In the genomic region with DNA sequence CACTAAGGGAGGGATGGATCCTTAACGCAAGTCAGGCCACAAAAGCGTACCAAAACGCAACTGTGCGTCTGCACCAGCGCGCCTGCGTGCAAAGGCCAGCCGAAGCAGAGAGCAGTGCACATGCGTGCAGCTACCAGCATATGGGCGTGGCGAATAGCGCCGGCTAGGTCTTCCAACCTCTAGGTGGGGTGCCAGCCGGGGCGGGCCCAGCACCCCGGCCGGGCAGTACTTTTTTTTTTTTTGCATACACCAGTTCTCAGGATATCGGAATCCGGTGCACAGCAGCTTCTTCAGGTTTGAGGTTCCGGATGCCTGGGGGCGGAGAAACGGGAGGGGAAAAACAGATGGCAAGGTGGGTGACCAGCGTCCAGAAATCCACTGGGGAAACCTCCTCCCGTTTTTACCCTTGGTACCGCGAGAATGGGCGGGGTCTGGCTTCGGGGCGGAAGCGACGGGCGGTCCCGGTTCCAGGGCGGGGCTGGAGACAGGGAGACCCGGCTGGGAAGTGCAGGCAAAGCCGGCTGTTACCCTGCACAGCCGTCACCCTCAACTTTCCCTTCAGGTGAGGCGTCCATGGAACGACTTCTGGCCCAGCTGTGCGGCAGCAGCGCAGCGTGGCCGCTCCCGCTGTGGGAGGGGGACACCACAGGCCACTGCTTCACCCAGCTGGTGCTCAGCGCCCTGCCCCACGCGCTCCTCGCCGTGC, we compare ENCODE assay signal across 1 cellular context.
A peak's percentile ranks its signal among the peaks of the same experiment; 100 is the strongest.
TF ChIP-seq lines count a peak whose summit lies in the region.

A gene with protein sequence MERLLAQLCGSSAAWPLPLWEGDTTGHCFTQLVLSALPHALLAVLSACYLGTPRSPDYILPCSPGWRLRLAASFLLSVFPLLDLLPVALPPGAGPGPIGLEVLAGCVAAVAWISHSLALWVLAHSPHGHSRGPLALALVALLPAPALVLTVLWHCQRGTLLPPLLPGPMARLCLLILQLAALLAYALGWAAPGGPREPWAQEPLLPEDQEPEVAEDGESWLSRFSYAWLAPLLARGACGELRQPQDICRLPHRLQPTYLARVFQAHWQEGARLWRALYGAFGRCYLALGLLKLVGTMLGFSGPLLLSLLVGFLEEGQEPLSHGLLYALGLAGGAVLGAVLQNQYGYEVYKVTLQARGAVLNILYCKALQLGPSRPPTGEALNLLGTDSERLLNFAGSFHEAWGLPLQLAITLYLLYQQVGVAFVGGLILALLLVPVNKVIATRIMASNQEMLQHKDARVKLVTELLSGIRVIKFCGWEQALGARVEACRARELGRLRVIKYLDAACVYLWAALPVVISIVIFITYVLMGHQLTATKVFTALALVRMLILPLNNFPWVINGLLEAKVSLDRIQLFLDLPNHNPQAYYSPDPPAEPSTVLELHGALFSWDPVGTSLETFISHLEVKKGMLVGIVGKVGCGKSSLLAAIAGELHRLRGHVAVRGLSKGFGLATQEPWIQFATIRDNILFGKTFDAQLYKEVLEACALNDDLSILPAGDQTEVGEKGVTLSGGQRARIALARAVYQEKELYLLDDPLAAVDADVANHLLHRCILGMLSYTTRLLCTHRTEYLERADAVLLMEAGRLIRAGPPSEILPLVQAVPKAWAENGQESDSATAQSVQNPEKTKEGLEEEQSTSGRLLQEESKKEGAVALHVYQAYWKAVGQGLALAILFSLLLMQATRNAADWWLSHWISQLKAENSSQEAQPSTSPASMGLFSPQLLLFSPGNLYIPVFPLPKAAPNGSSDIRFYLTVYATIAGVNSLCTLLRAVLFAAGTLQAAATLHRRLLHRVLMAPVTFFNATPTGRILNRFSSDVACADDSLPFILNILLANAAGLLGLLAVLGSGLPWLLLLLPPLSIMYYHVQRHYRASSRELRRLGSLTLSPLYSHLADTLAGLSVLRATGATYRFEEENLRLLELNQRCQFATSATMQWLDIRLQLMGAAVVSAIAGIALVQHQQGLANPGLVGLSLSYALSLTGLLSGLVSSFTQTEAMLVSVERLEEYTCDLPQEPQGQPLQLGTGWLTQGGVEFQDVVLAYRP (N-terminal part only) (plus strand): TSS at position 136 of the 706 bp plus-strand sequence. CDS start 438 bp downstream, at position 574.

TF ChIP-seq in HEK293, 187 proteins besides CTCF, POLR2A, EP300 and RAD21 (continued from another document and continues in another):
- TF ChIP-seq ZNF140 (tag by site-specific recombination; IDR thresholded peaks at IDR 0.05) (no peak), KLF16 (tag by site-specific recombination; IDR thresholded peaks at IDR 0.05) (peak; percentile 59; the same call in 1 of the 2 replicates), GLIS2 (tag by site-specific recombination; IDR thresholded peaks at IDR 0.05) (peak; percentile 87), FEZF1 (tag by site-specific recombination; IDR thresholded peaks at IDR 0.05) (no peak), ZNF211 (tag by site-specific recombination; IDR thresholded peaks at IDR 0.05; ENCODE audit: low read depth) (no peak), ZNF76 (tag by site-specific recombination; IDR thresholded peaks at IDR 0.05; ENCODE audit: borderline replicate concordance, low read depth) (peak; percentile 54; the same call in 1 of the 2 replicates), ZFP69B (tag by site-specific recombination; IDR thresholded peaks at IDR 0.05) (peak; percentile 88), INSM2 (tag by site-specific recombination; IDR thresholded peaks at IDR 0.05) (no peak), ZNF549 (tag by site-specific recombination; IDR thresholded peaks at IDR 0.05) (no peak), TSHZ1 (tag by site-specific recombination; IDR thresholded peaks at IDR 0.05; ENCODE audit: borderline replicate concordance) (no peak), IKZF3 (tag by site-specific recombination; IDR thresholded peaks at IDR 0.05) (peak; percentile 78), ZNF785 (tag by site-specific recombination; IDR thresholded peaks at IDR 0.05) (no peak), ZNF2 (tag by site-specific recombination; IDR thresholded peaks at IDR 0.05) (no peak; the same call in 1 of the 2 replicates), GLI4 (tag by site-specific recombination; IDR thresholded peaks at IDR 0.05) (no peak), SALL2 (tag by site-specific recombination; IDR thresholded peaks at IDR 0.05; ENCODE audit: borderline replicate concordance) (no peak), ZNF747 (tag by site-specific recombination; IDR thresholded peaks at IDR 0.05) (no peak), ZNF302 (tag by site-specific recombination; IDR thresholded peaks at IDR 0.05; ENCODE audit: low read depth) (no peak), ZNF654 (tag by site-specific recombination; IDR thresholded peaks at IDR 0.05; ENCODE audit: low read depth) (no peak), ZNF350 (tag by site-specific recombination; IDR thresholded peaks at IDR 0.05) (no peak), ZNF626 (tag by site-specific recombination; IDR thresholded peaks at IDR 0.05) (no peak), ZNF514 (tag by site-specific recombination; IDR thresholded peaks at IDR 0.05) (no peak), ZNF416 (tag by site-specific recombination; IDR thresholded peaks at IDR 0.05) (no peak), ZSCAN5A (tag by site-specific recombination; IDR thresholded peaks at IDR 0.05) (0 out of 2 replicates have a peak, but pooled peaks have one; percentile 47), BCL11B (tag by site-specific recombination; IDR thresholded peaks at IDR 0.05; ENCODE audit: low read depth) (no peak), ZNF426 (tag by site-specific recombination; IDR thresholded peaks at IDR 0.05) (no peak), ZNF548 (tag by site-specific recombination; IDR thresholded peaks at IDR 0.05) (no peak), ZNF501 (tag by site-specific recombination; IDR thresholded peaks at IDR 0.05) (peak; percentile 67; the same call in 1 of the 2 replicates), ZNF510 (tag by site-specific recombination; IDR thresholded peaks at IDR 0.05; ENCODE audit: insufficient replicate concordance) (no peak), ZNF37A (tag by site-specific recombination; IDR thresholded peaks at IDR 0.05) (no peak), REST (tag by site-specific recombination; IDR thresholded peaks at IDR 0.05) (no peak; the same call in 1 of the 2 replicates), ZSCAN30 (tag by site-specific recombination; IDR thresholded peaks at IDR 0.05) (peak; percentile 63)
- TF ChIP-seq, protein P1, sequence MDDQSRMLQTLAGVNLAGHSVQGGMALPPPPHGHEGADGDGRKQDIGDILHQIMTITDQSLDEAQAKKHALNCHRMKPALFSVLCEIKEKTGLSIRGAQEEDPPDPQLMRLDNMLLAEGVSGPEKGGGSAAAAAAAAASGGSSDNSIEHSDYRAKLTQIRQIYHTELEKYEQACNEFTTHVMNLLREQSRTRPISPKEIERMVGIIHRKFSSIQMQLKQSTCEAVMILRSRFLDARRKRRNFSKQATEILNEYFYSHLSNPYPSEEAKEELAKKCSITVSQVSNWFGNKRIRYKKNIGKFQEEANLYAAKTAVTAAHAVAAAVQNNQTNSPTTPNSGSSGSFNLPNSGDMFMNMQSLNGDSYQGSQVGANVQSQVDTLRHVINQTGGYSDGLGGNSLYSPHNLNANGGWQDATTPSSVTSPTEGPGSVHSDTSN (CRISPR knock-in tag; IDR thresholded peaks at IDR 0.05), result peak; percentile 59; the same call in 1 of the 2 replicates
- TF ChIP-seq, protein P2, sequence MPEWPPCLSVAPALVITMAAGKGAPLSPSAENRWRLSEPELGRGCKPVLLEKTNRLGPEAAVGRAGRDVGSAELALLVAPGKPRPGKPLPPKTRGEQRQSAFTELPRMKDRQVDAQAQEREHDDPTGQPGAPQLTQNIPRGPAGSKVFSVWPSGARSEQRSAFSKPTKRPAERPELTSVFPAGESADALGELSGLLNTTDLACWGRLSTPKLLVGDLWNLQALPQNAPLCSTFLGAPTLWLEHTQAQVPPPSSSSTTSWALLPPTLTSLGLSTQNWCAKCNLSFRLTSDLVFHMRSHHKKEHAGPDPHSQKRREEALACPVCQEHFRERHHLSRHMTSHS (tag by site-specific recombination; IDR thresholded peaks at IDR 0.05), result no peak
- TF ChIP-seq, protein P3, sequence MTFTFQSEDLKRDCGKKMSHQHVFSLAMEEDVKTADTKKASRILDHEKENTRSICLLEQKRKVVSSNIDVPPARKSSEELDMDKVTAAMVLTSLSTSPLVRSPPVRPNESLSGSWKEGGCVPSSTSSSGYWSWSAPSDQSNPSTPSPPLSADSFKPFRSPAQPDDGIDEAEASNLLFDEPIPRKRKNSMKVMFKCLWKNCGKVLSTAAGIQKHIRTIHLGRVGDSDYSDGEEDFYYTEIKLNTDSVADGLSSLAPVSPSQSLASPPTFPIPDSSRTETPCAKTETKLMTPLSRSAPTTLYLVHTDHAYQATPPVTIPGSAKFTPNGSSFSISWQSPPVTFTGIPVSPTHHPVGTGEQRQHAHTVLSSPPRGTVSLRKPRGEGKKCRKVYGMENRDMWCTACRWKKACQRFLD (tag by site-specific recombination; IDR thresholded peaks at IDR 0.05), result 0 out of 2 replicates have a peak, but pooled peaks have one; percentile 34
- TF ChIP-seq, protein P4, sequence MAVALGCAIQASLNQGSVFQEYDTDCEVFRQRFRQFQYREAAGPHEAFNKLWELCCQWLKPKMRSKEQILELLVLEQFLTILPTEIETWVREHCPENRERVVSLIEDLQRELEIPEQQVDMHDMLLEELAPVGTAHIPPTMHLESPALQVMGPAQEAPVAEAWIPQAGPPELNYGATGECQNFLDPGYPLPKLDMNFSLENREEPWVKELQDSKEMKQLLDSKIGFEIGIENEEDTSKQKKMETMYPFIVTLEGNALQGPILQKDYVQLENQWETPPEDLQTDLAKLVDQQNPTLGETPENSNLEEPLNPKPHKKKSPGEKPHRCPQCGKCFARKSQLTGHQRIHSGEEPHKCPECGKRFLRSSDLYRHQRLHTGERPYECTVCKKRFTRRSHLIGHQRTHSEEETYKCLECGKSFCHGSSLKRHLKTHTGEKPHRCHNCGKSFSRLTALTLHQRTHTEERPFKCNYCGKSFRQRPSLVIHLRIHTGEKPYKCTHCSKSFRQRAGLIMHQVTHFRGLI (tag by site-specific recombination; IDR thresholded peaks at IDR 0.05), result no peak
